In the genomic region with DNA sequence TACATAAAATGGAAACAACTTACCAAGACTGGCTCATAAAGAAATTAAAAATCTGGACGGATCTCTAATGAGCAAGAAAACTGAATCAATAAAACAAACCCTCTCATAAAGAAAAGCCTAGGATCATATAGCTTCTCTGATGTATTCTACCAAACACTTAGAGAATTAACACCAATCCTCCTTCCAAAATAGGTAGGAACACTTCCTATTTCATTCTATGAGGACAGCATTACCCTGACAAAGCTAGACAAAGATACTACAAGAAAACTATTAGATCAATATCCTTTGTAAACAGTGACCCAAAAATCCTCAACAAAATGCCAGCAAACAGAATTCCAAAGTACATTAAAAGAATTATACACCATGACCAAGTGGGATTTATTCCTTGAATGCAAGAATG, we compare ENCODE assay signal across 21 cellular contexts. TPM values are rescaled to one million over a fixed set of nuclear protein-coding genes. Genes with fewer than 3 reads are reported as not detected.
DNase-seq lines count a peak whose midpoint lies in the region; ATAC-seq and TF ChIP-seq lines count a peak whose summit lies in the region.
"Had no signal": no experiment of that assay in that cellular context is flagged by ENCODE, and none has a peak within 500 bp of the region (broad histone marks: within the 10 kb centered on the region; RNA-seq: fewer than 3 reads in every experiment).

No MANE protein-coding gene starts in this region.

- no peaks in the 10 kb centered on the region for H3K27me3 Mint-ChIP-seq in activated T-cell treated with anti-CD3 and anti-CD28 coated beads, Interleukin-2, amount 50 U/mL, for 72 hours (ENCODE audit: low read depth)
- H3K27me3 Mint-ChIP-seq in activated T-cell treated with anti-CD3 and anti-CD28 coated beads, Interleukin-2, amount 50 U/mL, for 24 hours: no peaks in the 10 kb centered on the region
- H3K27me3 Mint-ChIP-seq in CD8-positive, alpha-beta T cell (ENCODE audit: low read depth): no peaks in the 10 kb centered on the region
- H3K27me3 Mint-ChIP-seq in central memory CD8-positive, alpha-beta T cell: no peaks in the 10 kb centered on the region
- no peaks in the 10 kb centered on the region for H3K27me3 Mint-ChIP-seq in naive B cell
- H3K27me3 Mint-ChIP-seq: CD8-positive, alpha-beta memory T cell had no signal

- no peak overlapping the region for H3K4me3 ChIP-seq in CD8-positive, alpha-beta T cell (ENCODE audit: low read depth, low read length)
- H3K4me3 ChIP-seq: BLaER1 treated with 17β-estradiol and CSF1 and Interleukin-3, amounts not matched to agents 10 nM and 100 nM; GM12878 had no signal

- intact Hi-C loops in CD8-positive, alpha-beta T cell (cut with DNase I, micrococcal nuclease): no loop called here

- H3K4me1 Mint-ChIP-seq in activated T-cell treated with anti-CD3 and anti-CD28 coated beads, Interleukin-2, amount 50 U/mL, for 72 hours (ENCODE audit: low read depth): no peaks in the 10 kb centered on the region
- no peaks in the 10 kb centered on the region for H3K4me1 Mint-ChIP-seq in activated T-cell treated with anti-CD3 and anti-CD28 coated beads, Interleukin-2, amount 50 U/mL, for 24 hours (ENCODE audit: low read depth)
- no peaks in the 10 kb centered on the region for H3K4me1 Mint-ChIP-seq in CD8-positive, alpha-beta T cell (ENCODE audit: low read depth)
- H3K4me1 Mint-ChIP-seq in central memory CD8-positive, alpha-beta T cell: peaks cover 13% of the 10 kb centered on the region
- peaks cover 7 to 26% (median 11%) of the 10 kb centered on the region in 3 donors for H3K4me1 Mint-ChIP-seq in naive B cell

- POLR2A ChIA-PET in CD8-positive, alpha-beta T cell (lab: Charles Lee): no interaction called here

- H3K36me3 ChIP-seq in CD8-positive, alpha-beta T cell (ENCODE audit: insufficient read depth, low read length): peaks cover 6% of the 10 kb centered on the region

- peaks cover 19 to 45% of the 10 kb centered on the region in 2 donors for H3K36me3 Mint-ChIP-seq in activated T-cell treated with anti-CD3 and anti-CD28 coated beads, Interleukin-2, amount 50 U/mL, for 72 hours (ENCODE audit: insufficient read depth in 2 of 2)
- H3K36me3 Mint-ChIP-seq in activated T-cell treated with anti-CD3 and anti-CD28 coated beads, Interleukin-2, amount 50 U/mL, for 24 hours (ENCODE audit: low read depth): peaks cover 90% of the 10 kb centered on the region
- H3K36me3 Mint-ChIP-seq in CD8-positive, alpha-beta T cell: peaks cover 80% of the 10 kb centered on the region
- H3K36me3 Mint-ChIP-seq in central memory CD8-positive, alpha-beta T cell (ENCODE audit: insufficient read depth): peaks cover 45% of the 10 kb centered on the region
- peaks cover 46 to 48% of the 10 kb centered on the region in 2 donors for H3K36me3 Mint-ChIP-seq in naive B cell

- H3K27ac Mint-ChIP-seq in activated T-cell treated with anti-CD3 and anti-CD28 coated beads, Interleukin-2, amount 50 U/mL, for 72 hours: peak overlapping the region; percentile 71
- H3K27ac Mint-ChIP-seq in activated T-cell treated with anti-CD3 and anti-CD28 coated beads, Interleukin-2, amount 50 U/mL, for 24 hours: no peak overlapping the region
- peak overlapping the region; percentile 24 for H3K27ac Mint-ChIP-seq in CD8-positive, alpha-beta T cell
- H3K27ac Mint-ChIP-seq in central memory CD8-positive, alpha-beta T cell (ENCODE audit: low read depth): peak overlapping the region; percentile 75
- peak overlapping the region; percentile 45 to 94 (median 76) for H3K27ac Mint-ChIP-seq in naive B cell
- H3K27ac Mint-ChIP-seq: HFFc6 had no signal

- TF ChIP-seq CTCF in CD8-positive, alpha-beta T cell (IDR thresholded peaks at IDR 0.05): no peak

- CTCF ChIA-PET in CD8-positive, alpha-beta T cell (lab: Charles Lee): no interaction called here

- no peaks in the 10 kb centered on the region for H3K27me3 ChIP-seq in CD8-positive, alpha-beta T cell (ENCODE audit: insufficient read depth, low read length)
- H3K27me3 ChIP-seq: BLaER1 treated with 17β-estradiol and CSF1 and Interleukin-3, amounts not matched to agents 10 nM and 100 nM had no signal

- DNase-seq in activated T-cell treated with anti-CD3 and anti-CD28 coated beads, Interleukin-2, amount 50 U/mL, for 72 hours: no peak
- no peak for DNase-seq in activated T-cell treated with anti-CD3 and anti-CD28 coated beads, Interleukin-2, amount 50 U/mL, for 24 hours
- DNase-seq in CD8-positive, alpha-beta T cell: no peak
- no peak for DNase-seq in central memory CD8-positive, alpha-beta T cell (ENCODE audit: low spot score in 2 of 2)
- no peak for DNase-seq in naive B cell
- DNase-seq: 8988T; CD8-positive, alpha-beta memory T cell; COR-L47; DMS 273 treated with DMSO at 0.1 percent for 48 hours; DMS53; DND-41; EL; GOT3; H7; HFFc6 had no signal

- H3K4me1 ChIP-seq in CD8-positive, alpha-beta T cell (ENCODE audit: insufficient read depth, low read length): no peaks in the 10 kb centered on the region

- peaks cover 3 to 9% of the 10 kb centered on the region in 2 donors for H3K9me3 Mint-ChIP-seq in activated T-cell treated with anti-CD3 and anti-CD28 coated beads, Interleukin-2, amount 50 U/mL, for 72 hours
- peaks cover 19% of the 10 kb centered on the region for H3K9me3 Mint-ChIP-seq in activated T-cell treated with anti-CD3 and anti-CD28 coated beads, Interleukin-2, amount 50 U/mL, for 24 hours
- H3K9me3 Mint-ChIP-seq in CD8-positive, alpha-beta T cell: peaks cover 23% of the 10 kb centered on the region
- H3K9me3 Mint-ChIP-seq in central memory CD8-positive, alpha-beta T cell: no peaks in the 10 kb centered on the region
- peaks cover 5 to 25% (median 13%) of the 10 kb centered on the region in 7 donors for H3K9me3 Mint-ChIP-seq in naive B cell
- H3K9me3 Mint-ChIP-seq: HFFc6 had no signal

- H3K27ac ChIP-seq in CD8-positive, alpha-beta T cell (ENCODE audit: low read depth, low read length): no peak overlapping the region
- H3K27ac ChIP-seq: BLaER1 treated with 17β-estradiol and CSF1 and Interleukin-3, amounts not matched to agents 10 nM and 100 nM had no signal

- no peak overlapping the region for H3K4me3 Mint-ChIP-seq in activated T-cell treated with anti-CD3 and anti-CD28 coated beads, Interleukin-2, amount 50 U/mL, for 72 hours
- no peak overlapping the region for H3K4me3 Mint-ChIP-seq in activated T-cell treated with anti-CD3 and anti-CD28 coated beads, Interleukin-2, amount 50 U/mL, for 24 hours
- no peak overlapping the region for H3K4me3 Mint-ChIP-seq in CD8-positive, alpha-beta T cell
- H3K4me3 Mint-ChIP-seq in central memory CD8-positive, alpha-beta T cell: no peak overlapping the region
- no peak overlapping the region for H3K4me3 Mint-ChIP-seq in naive B cell
- H3K4me3 Mint-ChIP-seq: CD8-positive, alpha-beta memory T cell; HFFc6 had no signal

- no peaks in the 10 kb centered on the region for H3K9me3 ChIP-seq in CD8-positive, alpha-beta T cell (ENCODE audit: low read length)

- ATAC-seq in activated T-cell treated with anti-CD3 and anti-CD28 coated beads, Interleukin-2, amount 50 U/mL, for 72 hours (replicated peaks in 1 of 2): no peak
- no peak for ATAC-seq in CD8-positive, alpha-beta T cell
- no peak for ATAC-seq in central memory CD8-positive, alpha-beta T cell (replicated peaks; ENCODE audit: extremely low read depth, poor library complexity, severe bottlenecking)
- ATAC-seq in naive B cell (ENCODE audit: low read depth in 2 of 2) (no peak), GM21786 (IDR thresholded peaks at IDR 0.05; ENCODE audit: unreplicated experiment) (no peak), HG02973 (IDR thresholded peaks at IDR 0.05; ENCODE audit: unreplicated experiment) (no peak), GM18907 (IDR thresholded peaks at IDR 0.05; ENCODE audit: unreplicated experiment) (no peak)
- ATAC-seq: GM12878, HCT116 had no signal

RNA-seq across cellular contexts. Expression of a gene that starts 52.9 kb away (rescaled TPM):
- total RNA-seq in activated T-cell treated with anti-CD3 and anti-CD28 coated beads, Interleukin-2, amount 50 U/mL, for 72 hours: 1 to 10 TPM in 1 of 2 donors, under 1 TPM in 1; 0.99 to 2.1 TPM
- under 1 TPM; 0.43 to 0.69 TPM for total RNA-seq in CD8-positive, alpha-beta T cell
- 1 to 10 TPM in 2 of 6 donors, under 1 TPM in 3, not detected in 1; 0.17 to 1.7 (median 0.80) TPM for polyA plus RNA-seq in naive B cell (ENCODE audit: low read depth in 6 of 6)
